Comparison of ENCODE assay signal across 12 cellular contexts in genomic region chr9:37952731-37953130, GRCh38. TPM values are rescaled to one million over a fixed set of nuclear protein-coding genes. Genes with fewer than 3 reads are reported as not detected.
DNase-seq lines count a peak whose midpoint lies in the region; ATAC-seq, FAIRE-seq and TF ChIP-seq lines count a peak whose summit lies in the region.
"Had no signal": no experiment of that assay in that cellular context is flagged by ENCODE, and none has a peak within 500 bp of the region (broad histone marks: within the 10 kb centered on the region; RNA-seq: fewer than 3 reads in every experiment).

No MANE protein-coding gene starts in this region.

- CTCF ChIA-PET in BJ (lab: Yijun Ruan, JAX) = interaction anchor here (1.8 kb wide), 1 partner anchor 14 kb away, joined by 4 read pairs; no protein-coding TSS in a partner anchor

- DNase-seq in BJ (ENCODE audit: low read depth) (peak; percentile 54), HT1080 (ENCODE audit: low read depth) (peak; percentile 65), breast epithelium (ENCODE audit: low spot score in 2 of 2) (no peak), kidney tubule cell (ENCODE audit: low spot score) (peak; percentile 93), D341Med (ENCODE audit: low spot score) (no peak), COR-L47 (lab: John Stamatoyannopoulos, UW) (no peak), GM19239 (ENCODE audit: insufficient read length, low spot score) (no peak)
- DNase-seq: activated CD4-positive, alpha-beta T cell treated with anti-CD3 and anti-CD28 coated beads, Interleukin-2, amount 10 ng/mL, durations not matched to agents 7 days and 5 days; DMS79 treated with DMSO at 0.1 percent for 48 hours; NCI-H2171; stimulated activated CD4-positive, alpha-beta T cell treated with anti-CD3 and anti-CD28 coated beads, Interleukin-2, amount 100 ng/mL, for 48 hours had no signal

- no peak for ATAC-seq in HG03442 (IDR thresholded peaks at IDR 0.05; ENCODE audit: unreplicated experiment)

- TF ChIP-seq CTCF in BJ (IDR thresholded peaks at IDR 0.05; ENCODE audit: insufficient read depth, low read depth, low read length) (no peak), breast epithelium (IDR thresholded peaks at IDR 0.05) (no peak)

- intact Hi-C loops in breast epithelium (cut with DNase I; ENCODE audit: low total_unique reads) = no loop called here

- H3K27me3 ChIP-seq in BJ (ENCODE audit: control insufficient read depth, insufficient read depth, low read length) = no peaks in the 10 kb centered on the region
- H3K27me3 ChIP-seq in breast epithelium = no peaks in the 10 kb centered on the region

- H3K4me3 ChIP-seq in BJ (ENCODE audit: low read depth, low read length) (no peak overlapping the region), breast epithelium (no peak overlapping the region)

- H3K36me3 ChIP-seq in BJ (ENCODE audit: control insufficient read depth, insufficient read depth, low read length) = peaks cover 10% of the 10 kb centered on the region
- H3K36me3 ChIP-seq in breast epithelium = no peaks in the 10 kb centered on the region

- no peak for FAIRE-seq in GM19239 (lab: Jason Lieb, UNC)

- H3K9me3 ChIP-seq in breast epithelium = no peaks in the 10 kb centered on the region

- no peak for TF ChIP-seq POLR2A in breast epithelium (IDR thresholded peaks at IDR 0.05)

- H3K27ac ChIP-seq in breast epithelium = peak overlapping the region; percentile 8 to 60

- POLR2A ChIA-PET in BJ (lab: Charles Lee) = no interaction called here

- no peaks in the 10 kb centered on the region for H3K4me1 ChIP-seq in breast epithelium

RNA-seq across cellular contexts. Expression of gene SLC25A51, which starts 48.8 kb away (rescaled TPM):
- polyA plus RNA-seq in BJ (2011; rRNA removed) = 15.6 and 24.4 TPM in 2 replicates
- 38.2 and 51.5 TPM in 2 replicates for polyA minus RNA-seq in BJ (2011; rRNA and poly(A)+ RNA removed)
- 34.3 and 39.8 TPM in 2 replicates for total RNA-seq in HT1080 (2014; rRNA removed; shearing (Covaris generic))
- polyA plus RNA-seq in HT1080 (2015; cell fraction: cytosol; rRNA removed) = 24.0 and 24.1 TPM in 2 replicates
- polyA plus RNA-seq in HT1080 (2015; cell fraction: nucleus; rRNA removed) = 18.9 and 22.9 TPM in 2 replicates
- total RNA-seq in breast epithelium = 10 to 100 TPM; 22.5 to 43.7 (median 30.8) TPM

Comparison
In these comparisons a context has a peak if more than half of its experiments do, and no peak if none do; other contexts are left out.
1. DNase-seq: peak in BJ (single experiment), HT1080 (single experiment) and kidney tubule cell (single experiment); none in breast epithelium (0 of 2), D341Med (single experiment), COR-L47 (single experiment) and GM19239 (single experiment).